8 cellular contexts compared by ENCODE assay signal in the genomic region with DNA sequence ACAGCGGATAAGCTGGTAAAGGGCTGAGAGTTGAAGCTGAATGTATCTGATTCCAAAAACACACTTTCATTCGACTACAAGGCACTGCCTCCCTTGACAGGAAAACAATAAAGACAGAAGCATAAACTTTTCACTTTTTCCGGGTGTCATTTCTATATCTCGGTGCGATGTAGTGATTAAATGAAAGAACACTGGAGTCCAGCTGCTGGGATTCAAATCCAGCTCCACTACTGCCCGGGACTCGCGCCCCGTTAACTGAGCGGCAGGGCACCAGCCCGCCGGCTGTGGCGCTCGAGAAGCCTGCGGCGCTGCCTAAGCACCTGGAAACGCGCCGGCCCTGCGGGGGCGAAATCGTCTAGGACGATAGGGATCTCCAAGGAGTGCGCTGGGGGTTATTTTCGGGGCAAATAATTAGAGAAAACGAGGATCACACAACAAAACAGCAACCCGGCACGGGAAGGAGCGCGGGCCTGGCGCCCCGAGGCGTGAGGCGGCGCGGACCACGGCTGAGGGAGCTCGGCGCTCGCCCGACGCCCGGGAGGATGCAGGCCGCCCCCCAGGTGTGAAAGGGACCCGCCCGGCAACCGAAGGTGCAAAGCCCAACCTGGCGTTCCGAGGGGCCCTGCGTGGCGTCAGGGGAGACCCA. TPM values are rescaled to one million over a fixed set of nuclear protein-coding genes. Genes with fewer than 3 reads are reported as not detected.
A peak's percentile ranks its signal among the peaks of the same experiment; 100 is the strongest.
DNase-seq lines count a peak whose midpoint lies in the region; ATAC-seq and TF ChIP-seq lines count a peak whose summit lies in the region.

No MANE protein-coding gene starts in this region.

- 1% methylated on average over 48 to 51 of the region's 51 CpGs for WGBS in lung, 2 donors

- H3K9ac ChIP-seq in duodenal mucosa (ENCODE audit: low read depth in 1 of 2, low read length in 2 of 2), result peak overlapping the region; percentile 84 to 88

- DNase-seq in NCI-H748 (lab: John Stamatoyannopoulos, UW; ENCODE audit: unreplicated experiment), result peak; percentile 74
- no peak for DNase-seq in NCI-H748 treated with DMSO at 0.1 percent for 48 hours (lab: John Stamatoyannopoulos, UW)
- peak; percentile 62 for DNase-seq in NCI-H2227 (lab: John Stamatoyannopoulos, UW; ENCODE audit: unreplicated experiment)
- DNase-seq in activated CD4-positive, alpha-beta T cell treated with anti-CD3 and anti-CD28 coated beads, Interleukin-2, amount 50 U/mL, for 24 hours (ENCODE audit: low read depth in 1 of 2, low spot score in 1 of 2), result peak; percentile 51
- DNase-seq in lung (ENCODE audit: low spot score), result peak; percentile 70
- peak; percentile 12 to 37 (median 36) for DNase-seq in stimulated activated CD4-positive, alpha-beta T cell treated with anti-CD3 and anti-CD28 coated beads, TNF-alpha, amount 100 ng/mL, for 1 hour (ENCODE audit: low read depth in 3 of 3, low spot score in 1 of 3)

- peak; percentile 37 for ATAC-seq in HG02943 (IDR thresholded peaks at IDR 0.05; ENCODE audit: low read depth, unreplicated experiment)
- ATAC-seq in lung (ENCODE audit: insufficient read depth, low FRiP score), result peak; percentile 78

- peak; percentile 43 for TF ChIP-seq CTCF in lung (IDR thresholded peaks at IDR 0.05; ENCODE audit: control extremely low read depth, extremely low read depth)

- H3K36me3 ChIP-seq in duodenal mucosa (ENCODE audit: control insufficient read depth in 1 of 2, insufficient read depth in 2 of 2, low read length in 2 of 2) (no peaks in the 10 kb centered on the region), lung (ENCODE audit: control insufficient read depth in 2 of 2, insufficient read depth in 2 of 2, low read length in 2 of 2) (no peaks in the 10 kb centered on the region)

- H3K4me1 ChIP-seq in duodenal mucosa (ENCODE audit: control insufficient read depth in 1 of 2, insufficient read depth in 2 of 2, low read length in 2 of 2) (peaks cover 18 to 19% of the 10 kb centered on the region in 2 donors), lung (ENCODE audit: control insufficient read depth in 2 of 2, insufficient read depth in 2 of 2, low read length in 2 of 2) (peaks cover 5 to 13% of the 10 kb centered on the region in 2 donors)

- H3K4me3 ChIP-seq in duodenal mucosa (ENCODE audit: low read depth in 1 of 2, low read length in 2 of 2) (peak overlapping the region; percentile 88 to 89), lung (peak overlapping the region; percentile 89)

- peak overlapping the region; percentile 89 for H3K27ac ChIP-seq in duodenal mucosa (ENCODE audit: low read depth, low read length)
- H3K27ac ChIP-seq in lung (ENCODE audit: low read depth in 1 of 2, low read length in 1 of 2), result peak overlapping the region; percentile 87 to 95

- H3K9me3 ChIP-seq in duodenal mucosa (ENCODE audit: control insufficient read depth in 1 of 2, low read length in 2 of 2) (no peaks in the 10 kb centered on the region), lung (ENCODE audit: control insufficient read depth in 2 of 2, insufficient read depth in 1 of 2, low read length in 1 of 2) (no peaks in the 10 kb centered on the region)

- H3K27me3 ChIP-seq in duodenal mucosa (ENCODE audit: control insufficient read depth in 1 of 2, insufficient read depth in 2 of 2, low read length in 2 of 2) (no peaks in the 10 kb centered on the region), lung (ENCODE audit: control insufficient read depth, insufficient read depth) (no peaks in the 10 kb centered on the region)

RNA-seq across cellular contexts. Expression of gene UIMC1, which starts 0.8 kb away (rescaled TPM):
- total RNA-seq in lung, result 10 to 100 TPM; 33.9 to 50.8 TPM
- 10 to 100 TPM; 21.6 to 21.9 TPM for polyA plus RNA-seq in lung

RNA-seq across cellular contexts. Expression of gene ZNF346, which starts 16.8 kb away (rescaled TPM):
- 10 to 100 TPM; 12.1 to 31.5 TPM for total RNA-seq in lung
- 1 to 10 TPM; 6.6 to 7.0 TPM for polyA plus RNA-seq in lung
